ENCODE assay signal across 1 cellular context in genomic region chr20:25246182-25246943, GRCh38.
TF ChIP-seq lines count a peak whose summit lies in the region.

No MANE protein-coding gene starts in this region.

TF ChIP-seq in HEK293T, 16 proteins besides CTCF, POLR2A, EP300 and RAD21 (continued from another document):
- no peak for TF ChIP-seq HDGF (IDR thresholded peaks at IDR 0.05; ENCODE audit: borderline replicate concordance)
- TF ChIP-seq LEF1 (IDR thresholded peaks at IDR 0.05; ENCODE audit: borderline replicate concordance): no peak
- no peak for TF ChIP-seq CTBP1 (IDR thresholded peaks at IDR 0.05; ENCODE audit: borderline replicate concordance)
- no peak for TF ChIP-seq TARDBP (IDR thresholded peaks at IDR 0.05)
- TF ChIP-seq FOXK2 (IDR thresholded peaks at IDR 0.05): no peak
- TF ChIP-seq ARNT (IDR thresholded peaks at IDR 0.05): no peak
- no peak for TF ChIP-seq PKNOX1 (IDR thresholded peaks at IDR 0.05)
